In genomic region chr2:43553341-43553855, GRCh38 we compare ENCODE assay signal across 1 cellular context.
TF ChIP-seq lines count a peak whose summit lies in the region.

No MANE protein-coding gene starts in this region.

TF ChIP-seq in GM23338, 12 proteins besides CTCF, POLR2A, EP300 and RAD21 (continued from another document):
- TF ChIP-seq ZNF462 (CRISPR knock-in tag; IDR thresholded peaks at IDR 0.05) (no peak), CREB1 (CRISPR knock-in tag; IDR thresholded peaks at IDR 0.05; ENCODE audit: low read depth) (no peak)
